Comparison of ENCODE assay signal across 8 cellular contexts in the genomic region with DNA sequence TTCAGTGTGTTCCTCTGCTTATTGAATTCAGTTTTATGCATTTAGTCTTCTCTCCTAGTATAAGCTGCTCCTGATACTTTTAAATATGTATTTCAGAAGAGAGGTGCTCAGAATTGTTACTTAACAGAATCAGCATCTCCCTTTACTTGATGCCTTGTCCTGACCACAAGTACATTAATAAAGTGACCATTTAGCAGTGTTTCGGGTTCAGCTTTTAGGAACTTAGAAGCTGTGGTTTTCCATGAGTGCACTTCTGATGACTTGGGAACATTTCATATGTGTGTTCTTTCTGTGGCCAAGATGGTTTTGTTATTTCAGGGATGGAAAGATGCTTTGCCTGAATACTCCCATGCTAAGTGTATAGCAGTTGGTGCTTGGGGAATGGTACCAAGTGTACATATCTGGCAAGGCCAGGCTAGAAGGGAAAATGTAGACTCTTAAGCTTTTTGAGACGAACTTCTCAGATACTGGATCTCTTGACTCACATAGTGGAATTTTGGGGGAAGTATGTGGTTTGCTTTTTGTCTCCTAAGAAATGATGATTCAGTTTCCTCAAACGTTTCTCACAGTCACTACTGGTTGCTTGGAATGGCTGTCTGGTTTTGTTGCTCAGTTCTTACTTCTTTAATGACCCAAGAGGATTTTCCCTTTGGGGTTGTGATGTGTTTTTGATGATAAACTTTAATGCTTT. TPM values are rescaled to one million over a fixed set of nuclear protein-coding genes. Genes with fewer than 3 reads are reported as not detected.
A peak's percentile ranks its signal among the peaks of the same experiment; 100 is the strongest.
DNase-seq lines count a peak whose midpoint lies in the region; ATAC-seq and TF ChIP-seq lines count a peak whose summit lies in the region.

No MANE protein-coding gene starts in this region.

- DNase-seq in Right ventricle myocardium superior = no peak
- no peak for DNase-seq in cardiac septum (ENCODE audit: low spot score)
- DNase-seq in SKM-1 treated with dmso at 0.1 percent for 144 hours (lab: John Stamatoyannopoulos, UW; ENCODE audit: unreplicated experiment) = peak; percentile 56
- peak; percentile 92 for DNase-seq in fibroblast of the aortic adventitia (ENCODE audit: low read depth)
- DNase-seq in stromal cell of bone marrow (ENCODE audit: low read depth) = peak; percentile 94
- no peak for DNase-seq in posterior cingulate gyrus
- DNase-seq in lower leg skin (ENCODE audit: low spot score in 2 of 2) = no peak
- no peak for DNase-seq in superior temporal gyrus (ENCODE audit: extremely low spot score)

- TF ChIP-seq CTCF in fibroblast of the aortic adventitia (IDR thresholded peaks at IDR 0.05; ENCODE audit: insufficient read depth, low read length) (no peak), lower leg skin (IDR thresholded peaks at IDR 0.05) (no peak)

- WGBS in lower leg skin, 2 donors = 47 to 53% methylated on average over 3 of the region's 3 CpGs

- ATAC-seq in Right ventricle myocardium superior (ENCODE audit: poor library complexity) = peak; percentile 21

- TF ChIP-seq POLR2A in lower leg skin (IDR thresholded peaks at IDR 0.05) = no peak

- intact Hi-C loops in Right ventricle myocardium superior (cut with DNase I) = no loop called here
- intact Hi-C loops in cardiac septum (cut with DNase I) = no loop called here
- intact Hi-C loops in posterior cingulate gyrus (cut with DNase I) = no loop called here
- intact Hi-C loops in lower leg skin (cut with DNase I; ENCODE audit: low total_unique reads) = no loop called here

- H3K4me3 ChIP-seq in fibroblast of the aortic adventitia (ENCODE audit: low read depth, low read length) (no peak overlapping the region), lower leg skin (ENCODE audit: low read depth, poor library complexity, severe bottlenecking) (no peak overlapping the region)

RNA-seq across cellular contexts. Expression of a gene that starts 17.2 kb away (rescaled TPM):
- 11.6 TPM for total RNA-seq in Right ventricle myocardium superior
- 17.3 TPM for total RNA-seq in cardiac septum
- 26.3 and 117 TPM in 2 replicates for total RNA-seq in fibroblast of the aortic adventitia (ENCODE audit: low replicate concordance)
- total RNA-seq in lower leg skin = 100 to 1,000 TPM in 1 of 4 donors, 10 to 100 TPM in 3; 58.0 to 120 (median 74.0) TPM

RNA-seq across cellular contexts. Expression of a gene that starts 47.8 kb away (rescaled TPM):
- total RNA-seq in Right ventricle myocardium superior = not detected
- not detected for total RNA-seq in cardiac septum
- total RNA-seq in fibroblast of the aortic adventitia (ENCODE audit: low replicate concordance) = not detected in 2 replicates
- not detected for total RNA-seq in lower leg skin

RNA-seq across cellular contexts. Expression of a gene that starts 55.4 kb away (rescaled TPM):
- 142 TPM for total RNA-seq in Right ventricle myocardium superior
- 121 TPM for total RNA-seq in cardiac septum
- 3.4 and 23.7 TPM in 2 replicates for total RNA-seq in fibroblast of the aortic adventitia (ENCODE audit: low replicate concordance)
- total RNA-seq in lower leg skin = 10 to 100 TPM; 15.9 to 37.3 (median 21.3) TPM

Comparison
In these comparisons a context has a peak if more than half of its experiments do, and no peak if none do; other contexts are left out.
1. DNase-seq: peak in SKM-1 treated with dmso at 0.1 percent for 144 hours (single experiment), fibroblast of the aortic adventitia (single experiment) and stromal cell of bone marrow (single experiment); none in Right ventricle myocardium superior (single experiment), cardiac septum (single experiment), posterior cingulate gyrus (0 of 10), lower leg skin (0 of 2) and superior temporal gyrus (single experiment).